Comparison of ENCODE assay signal across 12 cellular contexts in genomic region chr3:10017636-10018292, GRCh38. TPM values are rescaled to one million over a fixed set of nuclear protein-coding genes. Genes with fewer than 3 reads are reported as not detected.
DNase-seq lines count a peak whose midpoint lies in the region; ATAC-seq and TF ChIP-seq lines count a peak whose summit lies in the region.
"Had no signal": no experiment of that assay in that cellular context is flagged by ENCODE, and none has a peak within 500 bp of the region (broad histone marks: within the 10 kb centered on the region; RNA-seq: fewer than 3 reads in every experiment).

No MANE protein-coding gene starts in this region.

- no TSS peak for BruUV-seq in HCT116 (replicated peaks; lab: Mats Ljungman, UMichigan)

- no peak for TF ChIP-seq RAD21 in HCT116 (IDR thresholded peaks at IDR 0.05; ENCODE audit: low read depth)

- H3K9ac ChIP-seq in HCT116 (ENCODE audit: low read length) = no peak overlapping the region

- peaks cover 11% of the 10 kb centered on the region for H3K36me3 Mint-ChIP-seq in activated CD4-positive, alpha-beta memory T cell treated with anti-CD3 and anti-CD28 coated beads for 36 hours
- peaks cover 4 to 21% (median 9%) of the 10 kb centered on the region in 3 donors for H3K36me3 Mint-ChIP-seq in immature natural killer cell

- no peaks in the 10 kb centered on the region for H3K9me2 ChIP-seq in HCT116 (ENCODE audit: insufficient read depth)

- TF ChIP-seq POLR2A in HCT116 (IDR thresholded peaks at IDR 0.05; ENCODE audit: borderline replicate concordance, extremely low read depth, insufficient read depth, insufficient read length) = no peak

- H3K9me3 ChIP-seq in HCT116 (ENCODE audit: control insufficient read depth in 1 of 2, insufficient read depth in 1 of 2, low read depth in 1 of 2, low read length in 2 of 2) (no peaks in the 10 kb centered on the region), mucosa of descending colon (no peaks in the 10 kb centered on the region)
- H3K9me3 ChIP-seq: body of pancreas, heart right ventricle had no signal

- peaks cover 0 to 22% of the 10 kb centered on the region in 2 experiments; a peak in 2 of 4 replicates for H3K4me1 ChIP-seq in HCT116 (ENCODE audit: control insufficient read depth in 1 of 2, insufficient read depth in 2 of 2, low read length in 2 of 2)
- no peaks in the 10 kb centered on the region for H3K4me1 ChIP-seq in mucosa of descending colon (ENCODE audit: low read depth)
- H3K4me1 ChIP-seq: body of pancreas had no signal

- H3K4me1 Mint-ChIP-seq in activated CD4-positive, alpha-beta memory T cell treated with anti-CD3 and anti-CD28 coated beads for 36 hours (ENCODE audit: low read depth) = peaks cover 11% of the 10 kb centered on the region
- peaks cover 12 to 15% of the 10 kb centered on the region in 2 donors for H3K4me1 Mint-ChIP-seq in immature natural killer cell
- H3K4me1 Mint-ChIP-seq: neural crest cell had no signal

- H3K4me3 Mint-ChIP-seq in activated CD4-positive, alpha-beta memory T cell treated with anti-CD3 and anti-CD28 coated beads for 36 hours = no peak overlapping the region
- peak overlapping the region in 1 of 5 donors; percentile 7 for H3K4me3 Mint-ChIP-seq in immature natural killer cell

- H3K36me3 ChIP-seq in HCT116 (ENCODE audit: control insufficient read depth in 1 of 2, insufficient read depth in 2 of 2, low read length in 2 of 2) = no peaks in the 10 kb centered on the region
- no peaks in the 10 kb centered on the region for H3K36me3 ChIP-seq in mucosa of descending colon (ENCODE audit: low read depth)

- ATAC-seq in HCT116 (peak; percentile 78), mucosa of descending colon (no peak), HG02973 (IDR thresholded peaks at IDR 0.05; ENCODE audit: unreplicated experiment) (no peak)
- ATAC-seq: body of pancreas, heart right ventricle had no signal

- intact Hi-C loops in HCT116 (cut with micrococcal nuclease) (no loop called here), mucosa of descending colon (cut with DNase I, micrococcal nuclease) (no loop called here)
- intact Hi-C loops in activated CD4-positive, alpha-beta memory T cell treated with anti-CD3 and anti-CD28 coated beads for 36 hours (cut with micrococcal nuclease) = no loop called here

- no peaks in the 10 kb centered on the region for H3K9me3 Mint-ChIP-seq in activated CD4-positive, alpha-beta memory T cell treated with anti-CD3 and anti-CD28 coated beads for 36 hours
- no peaks in the 10 kb centered on the region for H3K9me3 Mint-ChIP-seq in immature natural killer cell
- H3K9me3 Mint-ChIP-seq: neural crest cell had no signal

- RAD21 ChIA-PET in HCT116 (lab: Charles Lee; ENCODE audit: low non-redundant PET in 1 of 2, low total read pairs in 2 of 2, uncharacterized antibody in 2 of 2, unreplicated experiment in 2 of 2) = no interaction called here

- CTCF ChIA-PET in HCT116 (lab: Charles Lee) = no interaction called here
- CTCF ChIA-PET in activated CD4-positive, alpha-beta memory T cell treated with anti-CD3 and anti-CD28 coated beads for 36 hours (lab: Charles Lee) = interaction anchor here (0.6 to 0.7 kb wide), 2 partner anchors 35 to 82 kb away, joined by 3 read pairs; no protein-coding TSS in a partner anchor

- H3K27ac ChIP-seq in HCT116 (ENCODE audit: low read depth, low read length) = no peak overlapping the region
- H3K27ac ChIP-seq: body of pancreas had no signal

- DNase-seq in A172 (ENCODE audit: low spot score) = peak; percentile 69
- DNase-seq in HCT116 (ENCODE audit: low read depth, low spot score) = no peak
- peak; percentile 84 for DNase-seq in activated CD4-positive, alpha-beta memory T cell treated with anti-CD3 and anti-CD28 coated beads for 36 hours
- peak; percentile 21 to 49 (median 25) for DNase-seq in immature natural killer cell
- DNase-seq in mucosa of descending colon = no peak
- DNase-seq in NCI-H1048 (lab: John Stamatoyannopoulos, UW) = no peak
- no peak for DNase-seq in GM19238 (ENCODE audit: insufficient read length, low spot score)
- DNase-seq: body of pancreas, heart right ventricle, NCI-H146 had no signal

- H3K4me3 ChIP-seq in HCT116 (replicated peaks in 1 of 2; ENCODE audit: low read depth in 1 of 2, low read length in 2 of 2) = no peak overlapping the region
- no peak overlapping the region for H3K4me3 ChIP-seq in mucosa of descending colon
- H3K4me3 ChIP-seq: body of pancreas, heart right ventricle had no signal

- H4K20me1 ChIP-seq in HCT116 (ENCODE audit: insufficient read depth) = no peaks in the 10 kb centered on the region

- H3K27ac Mint-ChIP-seq in activated CD4-positive, alpha-beta memory T cell treated with anti-CD3 and anti-CD28 coated beads for 36 hours = no peak overlapping the region
- H3K27ac Mint-ChIP-seq in immature natural killer cell = peak overlapping the region in 3 of 6 donors; percentile 17 to 67 (median 36)

- H2AFZ ChIP-seq in HCT116 (ENCODE audit: low read depth, low read length, poor library complexity, severe bottlenecking) = no peak overlapping the region

- no peaks in the 10 kb centered on the region for H3K27me3 ChIP-seq in HCT116 (ENCODE audit: insufficient read depth, low read length)
- H3K27me3 ChIP-seq: body of pancreas, heart right ventricle had no signal

- H3K79me2 ChIP-seq in HCT116 (ENCODE audit: insufficient read depth, low read length) = no peaks in the 10 kb centered on the region

- POLR2A ChIA-PET in HCT116 (lab: Charles Lee) = no interaction called here
- POLR2A ChIA-PET in activated CD4-positive, alpha-beta memory T cell treated with anti-CD3 and anti-CD28 coated beads for 36 hours (lab: Charles Lee) = interaction anchor here (0.7 to 0.8 kb wide), 2 partner anchors 8 to 245 kb away, joined by 3 read pairs; partner anchors contain the start of gene FANCD2

- H3K4me2 ChIP-seq in HCT116 (ENCODE audit: low read length) = peak overlapping the region; percentile 39

- no peaks in the 10 kb centered on the region for H3K27me3 Mint-ChIP-seq in activated CD4-positive, alpha-beta memory T cell treated with anti-CD3 and anti-CD28 coated beads for 36 hours
- peaks cover 0 to 6% (median 0%) of the 10 kb centered on the region in 3 donors for H3K27me3 Mint-ChIP-seq in immature natural killer cell (ENCODE audit: low read depth in 3 of 3)

- no peak for TF ChIP-seq CTCF in HCT116 (IDR thresholded peaks at IDR 0.05 in 2 of 3, conservative IDR thresholded peaks at IDR 0.05 in 1 of 3; ENCODE audit: borderline replicate concordance in 1 of 3, insufficient read depth in 1 of 3, low read depth in 2 of 3, low read length in 2 of 3)
- TF ChIP-seq CTCF in mucosa of descending colon (IDR thresholded peaks at IDR 0.05) = no peak

TF ChIP-seq in HCT116, 20 proteins besides CTCF, POLR2A, EP300 and RAD21:
- TF ChIP-seq EZH2phosphoT487 (IDR thresholded peaks at IDR 0.05; ENCODE audit: borderline replicate concordance) (no peak), SIN3A (IDR thresholded peaks at IDR 0.05; ENCODE audit: low read depth) (no peak)

RNA-seq across cellular contexts. Expression of gene FANCD2, which starts 8.5 kb away (rescaled TPM):
- total RNA-seq in A172 (2014; rRNA removed; shearing (Covaris generic)) = 36.1 and 41.3 TPM in 2 replicates
- total RNA-seq in HCT116 (2021; ENCODE audit: unreplicated experiment) = 50.0 TPM
- 24.2 and 31.8 TPM in 2 replicates for polyA plus RNA-seq in HCT116 (2012)
- total RNA-seq in activated CD4-positive, alpha-beta memory T cell treated with anti-CD3 and anti-CD28 coated beads for 36 hours = 10 to 100 TPM; 83.9 to 89.4 TPM
- polyA plus RNA-seq in immature natural killer cell = 1 to 10 TPM; 2.4 to 4.0 (median 2.8) TPM
- total RNA-seq in mucosa of descending colon = 10 to 100 TPM in 1 of 3 donors, 1 to 10 TPM in 2; 3.8 to 12.9 (median 5.4) TPM

RNA-seq across cellular contexts. Expression of gene EMC3, which starts 31.1 kb away (rescaled TPM):
- 108 and 130 TPM in 2 replicates for total RNA-seq in A172 (2014; rRNA removed; shearing (Covaris generic))
- total RNA-seq in HCT116 (2021; ENCODE audit: unreplicated experiment) (12.4 TPM), mucosa of descending colon (10 to 100 TPM; 61.2 to 75.5 (median 74.6) TPM)
- 17.9 and 20.3 TPM in 2 replicates for polyA plus RNA-seq in HCT116 (2012)
- total RNA-seq in activated CD4-positive, alpha-beta memory T cell treated with anti-CD3 and anti-CD28 coated beads for 36 hours = 10 to 100 TPM; 35.8 to 39.8 TPM
- 100 to 1,000 TPM in 1 of 3 donors, 10 to 100 TPM in 2; 85.7 to 107 (median 89.0) TPM for polyA plus RNA-seq in immature natural killer cell

Comparison
In these comparisons a context has a peak if more than half of its experiments do, and no peak if none do; other contexts are left out.
1. DNase-seq: peak in A172 (single experiment), activated CD4-positive, alpha-beta memory T cell treated with anti-CD3 and anti-CD28 coated beads for 36 hours (single experiment) and immature natural killer cell (3 of 3); none in HCT116 (single experiment), mucosa of descending colon (0 of 3), NCI-H1048 (single experiment) and GM19238 (single experiment).